In the genomic region with DNA sequence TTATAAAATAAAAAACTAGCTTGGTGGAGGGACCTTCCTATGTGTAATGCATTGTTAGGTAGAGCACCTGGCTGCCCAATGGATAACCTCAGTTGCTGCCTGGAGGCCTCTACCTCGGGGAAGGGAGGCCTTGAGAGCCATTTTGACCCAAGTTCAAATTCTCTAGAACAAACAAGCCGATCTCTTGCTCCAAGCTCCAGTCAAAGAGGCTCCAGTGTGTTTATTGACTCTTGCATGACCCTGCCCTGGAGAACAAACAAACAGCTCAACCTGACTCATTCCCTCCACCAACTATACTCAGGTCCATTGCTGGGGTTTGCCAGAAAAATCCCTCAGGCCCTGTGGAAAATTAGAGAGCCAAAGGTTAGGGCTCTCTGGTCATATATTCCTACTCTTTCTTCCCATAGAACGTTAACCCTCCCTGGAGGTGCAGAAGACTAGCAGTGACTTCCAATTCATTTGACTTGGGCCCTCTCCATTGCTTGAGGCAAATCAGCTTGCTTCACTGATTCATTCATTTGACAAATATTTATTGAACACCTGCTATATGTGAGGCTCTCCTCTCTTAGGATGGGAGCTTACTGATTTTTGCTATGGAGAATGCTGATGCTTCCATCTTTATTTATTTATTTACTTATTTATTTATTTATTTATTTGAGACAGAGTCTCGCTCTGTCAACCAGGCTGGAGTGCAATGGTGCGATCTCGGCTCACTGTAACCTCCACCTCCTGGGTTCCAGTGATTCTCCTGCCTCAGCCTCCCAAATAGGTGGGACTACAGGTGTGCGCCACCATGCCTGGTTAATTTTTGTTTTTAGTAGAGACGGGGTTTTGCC, we compare ENCODE assay signal across 20 cellular contexts.
DNase-seq lines count a peak whose midpoint lies in the region.
"Had no signal": no experiment of that assay in that cellular context is flagged by ENCODE, and none has a peak within 500 bp of the region (broad histone marks: within the 10 kb centered on the region; RNA-seq: fewer than 3 reads in every experiment).

No MANE protein-coding gene starts in this region.

- 66% methylated on average over 6 of the region's 8 CpGs for WGBS in mesenchymal stem cell

- peaks cover 18 to 22% of the 10 kb centered on the region in 2 experiments for H3K27me3 ChIP-seq in mesenchymal stem cell (ENCODE audit: control insufficient read depth in 1 of 2, insufficient read depth in 1 of 2, low read length in 2 of 2)

- H2BK15ac ChIP-seq in mesenchymal stem cell (ENCODE audit: low read depth, poor library complexity, severe bottlenecking) = no peak overlapping the region

- no peaks in the 10 kb centered on the region for H3K79me1 ChIP-seq in mesenchymal stem cell (replicated peaks; ENCODE audit: low read length, poor library complexity, severe bottlenecking)

- H3K23ac ChIP-seq in mesenchymal stem cell (ENCODE audit: low read length in 2 of 2) = no peak overlapping the region

- no peaks in the 10 kb centered on the region for H3K9me3 ChIP-seq in mesenchymal stem cell (ENCODE audit: control insufficient read depth, low read length)
- H3K9me3 ChIP-seq: BLaER1 treated with 17β-estradiol and CSF1 and Interleukin-3, amounts not matched to agents 10 nM and 100 nM; left ventricle myocardium inferior; SK-N-SH; tibial artery had no signal

- H3K4me1 ChIP-seq in mesenchymal stem cell (ENCODE audit: control insufficient read depth, insufficient read depth, low read depth, low read length) = no peaks in the 10 kb centered on the region
- H3K4me1 ChIP-seq: BLaER1 treated with 17β-estradiol and CSF1 and Interleukin-3, amounts not matched to agents 10 nM and 100 nM; left ventricle myocardium inferior; tibial artery had no signal

- no peak overlapping the region for H4K8ac ChIP-seq in mesenchymal stem cell (ENCODE audit: low read length)

- no peak overlapping the region for H3K4ac ChIP-seq in mesenchymal stem cell (ENCODE audit: low read depth in 1 of 2, low read length in 2 of 2)

- H4K91ac ChIP-seq in mesenchymal stem cell (ENCODE audit: low read length) = no peak overlapping the region

- no peak overlapping the region for H3K9ac ChIP-seq in mesenchymal stem cell (ENCODE audit: low read length)
- H3K9ac ChIP-seq: BLaER1 treated with 17β-estradiol and CSF1 and Interleukin-3, amounts not matched to agents 10 nM and 100 nM; SK-N-SH had no signal

- no peak overlapping the region for H2AK5ac ChIP-seq in mesenchymal stem cell (ENCODE audit: low read length, severe bottlenecking)

- no peak overlapping the region for H3K27ac ChIP-seq in mesenchymal stem cell (ENCODE audit: low read length, poor library complexity, severe bottlenecking)
- H3K27ac ChIP-seq: BLaER1 treated with 17β-estradiol and CSF1 and Interleukin-3, amounts not matched to agents 10 nM and 100 nM; left ventricle myocardium inferior; tibial artery had no signal

- no peak overlapping the region for H2BK12ac ChIP-seq in mesenchymal stem cell (ENCODE audit: low read length in 2 of 2)

- no peak overlapping the region for H3K4me3 ChIP-seq in mesenchymal stem cell (ENCODE audit: insufficient read depth in 1 of 2, low read depth in 1 of 2, low read length in 2 of 2)
- H3K4me3 ChIP-seq: BLaER1 treated with 17β-estradiol and CSF1 and Interleukin-3, amounts not matched to agents 10 nM and 100 nM; left ventricle myocardium inferior; tibial artery had no signal

- no peak overlapping the region for H2BK5ac ChIP-seq in mesenchymal stem cell (ENCODE audit: low read depth, low read length, poor library complexity, severe bottlenecking)

- no peak overlapping the region for H3K18ac ChIP-seq in mesenchymal stem cell (ENCODE audit: low read depth in 1 of 2, low read length in 2 of 2)

- DNase-seq in DMS53 treated with DMSO at 0.1 percent for 48 hours (lab: John Stamatoyannopoulos, UW; ENCODE audit: unreplicated experiment) (peak; percentile 84), LoVo (ENCODE audit: low spot score) (peak; percentile 94), amniotic epithelial cell (ENCODE audit: low read depth) (peak; percentile 22), mesenchymal stem cell (peak; percentile 78), hepatic stellate cell (ENCODE audit: low spot score) (no peak), superior temporal gyrus (ENCODE audit: extremely low spot score) (no peak), retina (no peak)
- no peak for DNase-seq in activated CD4-positive, CD25-positive, alpha-beta regulatory T cell treated with anti-CD3 and anti-CD28 coated beads, Interleukin-2, amount 50 U/mL, for 72 hours
- DNase-seq: activated B cell treated with CpG ODN at 0.5 μM for 24 hours; activated CD8-positive, alpha-beta memory T cell treated with anti-CD3 and anti-CD28 coated beads, Interleukin-2, amount 50 U/mL, for 48 hours; caudate nucleus; head of caudate nucleus; left ventricle myocardium inferior; naive thymus-derived CD8-positive, alpha-beta T cell; NCI-H2081; SK-N-SH; stimulated activated CD4-positive, alpha-beta T cell treated with anti-CD3 and anti-CD28 coated beads, Interleukin-2, amount 100 ng/mL, for 24 hours; stimulated activated CD8-positive, alpha-beta memory T cell treated with anti-CD3 and anti-CD28 coated beads, Interleukin-4, amount 100 ng/mL, for 48 hours; tibial artery had no signal

- H3K4me2 ChIP-seq in mesenchymal stem cell (ENCODE audit: low read length, poor library complexity, severe bottlenecking) = no peak overlapping the region
- H3K4me2 ChIP-seq: BLaER1 treated with 17β-estradiol and CSF1 and Interleukin-3, amounts not matched to agents 10 nM and 100 nM; SK-N-SH had no signal

- no peak overlapping the region for H2BK120ac ChIP-seq in mesenchymal stem cell (ENCODE audit: low read depth, low read length)

- H2AFZ ChIP-seq in mesenchymal stem cell (ENCODE audit: low read depth, low read length) = no peak overlapping the region

- H3K14ac ChIP-seq in mesenchymal stem cell (ENCODE audit: low read length in 2 of 2) = no peak overlapping the region

- no peaks in the 10 kb centered on the region for H3K36me3 ChIP-seq in mesenchymal stem cell (ENCODE audit: control insufficient read depth in 1 of 2, insufficient read depth in 2 of 2, low read depth in 1 of 2, low read length in 2 of 2)
- H3K36me3 ChIP-seq: BLaER1 treated with 17β-estradiol and CSF1 and Interleukin-3, amounts not matched to agents 10 nM and 100 nM; left ventricle myocardium inferior; tibial artery had no signal

Comparison
In these comparisons a context has a peak if more than half of its experiments do, and no peak if none do; other contexts are left out.
1. DNase-seq: peak in DMS53 treated with DMSO at 0.1 percent for 48 hours (single experiment), LoVo (single experiment), amniotic epithelial cell (single experiment) and mesenchymal stem cell (single experiment); none in hepatic stellate cell (single experiment), activated CD4-positive, CD25-positive, alpha-beta regulatory T cell treated with anti-CD3 and anti-CD28 coated beads, Interleukin-2, amount 50 U/mL, for 72 hours (single experiment), superior temporal gyrus (single experiment) and retina (single experiment).